Comparison of ENCODE assay signal across 1 cellular context in the genomic region with DNA sequence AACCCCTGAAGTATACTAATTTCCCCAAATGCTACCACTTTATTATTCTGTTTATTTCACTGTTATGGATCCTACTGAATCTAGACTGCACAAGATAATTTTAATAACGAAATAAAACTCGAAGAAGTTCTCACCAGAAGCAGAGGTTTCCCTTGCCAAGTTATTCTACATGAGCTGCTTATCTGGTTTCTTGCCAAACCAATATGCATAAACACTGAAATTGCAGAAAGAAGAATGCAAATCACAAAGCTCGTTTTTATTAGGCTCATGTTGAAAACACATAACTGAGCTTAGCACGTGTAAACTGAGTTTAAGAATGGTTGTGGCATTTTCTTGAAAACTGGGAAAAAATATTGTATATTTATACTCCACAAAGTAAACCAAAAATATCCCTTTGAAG.
TF ChIP-seq lines count a peak whose summit lies in the region.

No MANE protein-coding gene starts in this region.

TF ChIP-seq in GM23338, 12 proteins besides CTCF, POLR2A, EP300 and RAD21 (continued from another document):
- TF ChIP-seq, protein P1, sequence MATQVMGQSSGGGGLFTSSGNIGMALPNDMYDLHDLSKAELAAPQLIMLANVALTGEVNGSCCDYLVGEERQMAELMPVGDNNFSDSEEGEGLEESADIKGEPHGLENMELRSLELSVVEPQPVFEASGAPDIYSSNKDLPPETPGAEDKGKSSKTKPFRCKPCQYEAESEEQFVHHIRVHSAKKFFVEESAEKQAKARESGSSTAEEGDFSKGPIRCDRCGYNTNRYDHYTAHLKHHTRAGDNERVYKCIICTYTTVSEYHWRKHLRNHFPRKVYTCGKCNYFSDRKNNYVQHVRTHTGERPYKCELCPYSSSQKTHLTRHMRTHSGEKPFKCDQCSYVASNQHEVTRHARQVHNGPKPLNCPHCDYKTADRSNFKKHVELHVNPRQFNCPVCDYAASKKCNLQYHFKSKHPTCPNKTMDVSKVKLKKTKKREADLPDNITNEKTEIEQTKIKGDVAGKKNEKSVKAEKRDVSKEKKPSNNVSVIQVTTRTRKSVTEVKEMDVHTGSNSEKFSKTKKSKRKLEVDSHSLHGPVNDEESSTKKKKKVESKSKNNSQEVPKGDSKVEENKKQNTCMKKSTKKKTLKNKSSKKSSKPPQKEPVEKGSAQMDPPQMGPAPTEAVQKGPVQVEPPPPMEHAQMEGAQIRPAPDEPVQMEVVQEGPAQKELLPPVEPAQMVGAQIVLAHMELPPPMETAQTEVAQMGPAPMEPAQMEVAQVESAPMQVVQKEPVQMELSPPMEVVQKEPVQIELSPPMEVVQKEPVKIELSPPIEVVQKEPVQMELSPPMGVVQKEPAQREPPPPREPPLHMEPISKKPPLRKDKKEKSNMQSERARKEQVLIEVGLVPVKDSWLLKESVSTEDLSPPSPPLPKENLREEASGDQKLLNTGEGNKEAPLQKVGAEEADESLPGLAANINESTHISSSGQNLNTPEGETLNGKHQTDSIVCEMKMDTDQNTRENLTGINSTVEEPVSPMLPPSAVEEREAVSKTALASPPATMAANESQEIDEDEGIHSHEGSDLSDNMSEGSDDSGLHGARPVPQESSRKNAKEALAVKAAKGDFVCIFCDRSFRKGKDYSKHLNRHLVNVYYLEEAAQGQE (IDR thresholded peaks at IDR 0.05; ENCODE audit: unreplicated experiment): no peak
- TF ChIP-seq EZH2 (IDR thresholded peaks at IDR 0.05; ENCODE audit: low read depth, unreplicated experiment): no peak
- no peak for TF ChIP-seq EZH2phosphoT487 (IDR thresholded peaks at IDR 0.05; ENCODE audit: unreplicated experiment)
- TF ChIP-seq STAT1 (IDR thresholded peaks at IDR 0.05; ENCODE audit: unreplicated experiment): no peak
